In the genomic region with DNA sequence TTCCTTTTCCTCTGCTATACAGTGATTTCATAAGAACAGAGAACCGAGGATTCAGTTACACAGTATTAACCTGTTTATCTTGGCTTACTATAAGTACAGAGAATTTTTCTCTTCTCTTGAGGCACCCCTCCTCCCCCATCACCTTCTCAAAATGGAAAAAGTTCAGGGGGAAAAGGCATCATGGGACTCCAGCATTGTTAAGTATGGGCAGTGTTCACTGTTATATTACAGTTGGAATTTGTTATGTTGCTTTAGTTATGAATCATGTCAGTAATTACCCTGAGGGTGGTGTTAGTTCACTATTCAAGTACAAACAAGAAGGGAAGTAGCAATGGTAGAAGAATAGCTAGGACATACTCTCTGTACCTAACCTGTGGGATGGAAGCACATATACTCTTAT, we compare ENCODE assay signal across 8 cellular contexts. TPM values are rescaled to one million over a fixed set of nuclear protein-coding genes. Genes with fewer than 3 reads are reported as not detected.
DNase-seq lines count a peak whose midpoint lies in the region; ATAC-seq and TF ChIP-seq lines count a peak whose summit lies in the region.

No MANE protein-coding gene starts in this region.

- H3K27me3 ChIP-seq in suprapubic skin: no peaks in the 10 kb centered on the region

- H3K36me3 ChIP-seq in suprapubic skin: no peaks in the 10 kb centered on the region

- TF ChIP-seq POLR2A in suprapubic skin (IDR thresholded peaks at IDR 0.05): no peak

- peak overlapping the region; percentile 24 for H3K4me3 Mint-ChIP-seq in activated T-helper 1 cell treated with anti-CD3 and anti-CD28 coated beads, Interleukin-12 subunit alpha, Interleukin-12 subunit beta, Interleukin-2, Interleukin-4 antibody, amounts not matched to agents 30 ng/mL and 10 ng/mL and 1 ng/mL, durations not matched to agents 14 hours and 24 hours and 36 hours
- H3K4me3 Mint-ChIP-seq in immature natural killer cell: peak overlapping the region; percentile 27 to 81 (median 35)

- peaks cover 61% of the 10 kb centered on the region for H3K4me1 Mint-ChIP-seq in activated T-helper 1 cell treated with anti-CD3 and anti-CD28 coated beads, Interleukin-12 subunit alpha, Interleukin-12 subunit beta, Interleukin-2, Interleukin-4 antibody, amounts not matched to agents 30 ng/mL and 10 ng/mL and 1 ng/mL, durations not matched to agents 14 hours and 24 hours and 36 hours (ENCODE audit: low read depth)
- H3K4me1 Mint-ChIP-seq in immature natural killer cell: peaks cover 44 to 65% of the 10 kb centered on the region in 2 donors

- TF ChIP-seq CTCF in suprapubic skin (IDR thresholded peaks at IDR 0.05): no peak

- 16% methylated on average over 1 of the region's 1 CpG for whole genome bisulfite sequencing in suprapubic skin

- intact Hi-C loops in activated T-helper 1 cell treated with anti-CD3 and anti-CD28 coated beads, Interleukin-12 subunit alpha, Interleukin-12 subunit beta, Interleukin-2, Interleukin-4 antibody, amounts not matched to agents 30 ng/mL and 10 ng/mL and 1 ng/mL, durations not matched to agents 14 hours and 24 hours and 36 hours (cut with micrococcal nuclease): loop anchor here (2.0 to 5.0 kb wide), 7 partner anchors 14 to 576 kb away; a partner anchor contains a TSS

- H3K27me3 Mint-ChIP-seq in activated T-helper 1 cell treated with anti-CD3 and anti-CD28 coated beads, Interleukin-12 subunit alpha, Interleukin-12 subunit beta, Interleukin-2, Interleukin-4 antibody, amounts not matched to agents 30 ng/mL and 10 ng/mL and 1 ng/mL, durations not matched to agents 14 hours and 24 hours and 36 hours (ENCODE audit: insufficient read depth): no peaks in the 10 kb centered on the region
- H3K27me3 Mint-ChIP-seq in immature natural killer cell (ENCODE audit: low read depth in 3 of 3): peaks cover 0 to 4% (median 0%) of the 10 kb centered on the region in 3 donors

- peak; percentile 49 for ATAC-seq in HG02885 (IDR thresholded peaks at IDR 0.05; ENCODE audit: poor library complexity, unreplicated experiment)

- peaks cover 12% of the 10 kb centered on the region for H3K9me3 Mint-ChIP-seq in activated T-helper 1 cell treated with anti-CD3 and anti-CD28 coated beads, Interleukin-12 subunit alpha, Interleukin-12 subunit beta, Interleukin-2, Interleukin-4 antibody, amounts not matched to agents 30 ng/mL and 10 ng/mL and 1 ng/mL, durations not matched to agents 14 hours and 24 hours and 36 hours
- H3K9me3 Mint-ChIP-seq in immature natural killer cell: no peaks in the 10 kb centered on the region

- no peaks in the 10 kb centered on the region for H3K9me3 ChIP-seq in suprapubic skin

- TF ChIP-seq EP300 in suprapubic skin (IDR thresholded peaks at IDR 0.05): no peak

- DNase-seq in EL (peak; percentile 85), immature natural killer cell (no peak), suprapubic skin (ENCODE audit: low spot score in 2 of 2) (no peak), activated gamma-delta T cell treated with Interleukin-2 at 50 U/mL for 16 hours (no peak), cerebellar nuclear complex (lab: John Stamatoyannopoulos, UW) (no peak)
- DNase-seq in activated T-helper 1 cell treated with anti-CD3 and anti-CD28 coated beads, Interleukin-12 subunit alpha, Interleukin-12 subunit beta, Interleukin-2, Interleukin-4 antibody, amounts not matched to agents 30 ng/mL and 10 ng/mL and 1 ng/mL, durations not matched to agents 14 hours and 24 hours and 36 hours (ENCODE audit: low spot score): no peak
- no peak for DNase-seq in stimulated activated CD4-positive, alpha-beta T cell treated with anti-CD3 and anti-CD28 coated beads, Interleukin-1b, Interleukin-23, amount 100 ng/mL, for 48 hours

- H3K4me1 ChIP-seq in suprapubic skin: peaks cover 68% of the 10 kb centered on the region

- peak overlapping the region; percentile 50 for H3K27ac ChIP-seq in suprapubic skin

- peak overlapping the region; percentile 37 for H3K27ac Mint-ChIP-seq in activated T-helper 1 cell treated with anti-CD3 and anti-CD28 coated beads, Interleukin-12 subunit alpha, Interleukin-12 subunit beta, Interleukin-2, Interleukin-4 antibody, amounts not matched to agents 30 ng/mL and 10 ng/mL and 1 ng/mL, durations not matched to agents 14 hours and 24 hours and 36 hours
- H3K27ac Mint-ChIP-seq in immature natural killer cell: peak overlapping the region; percentile 35 to 84 (median 54)

- no peak overlapping the region for H3K4me3 ChIP-seq in suprapubic skin

- H3K36me3 Mint-ChIP-seq in activated T-helper 1 cell treated with anti-CD3 and anti-CD28 coated beads, Interleukin-12 subunit alpha, Interleukin-12 subunit beta, Interleukin-2, Interleukin-4 antibody, amounts not matched to agents 30 ng/mL and 10 ng/mL and 1 ng/mL, durations not matched to agents 14 hours and 24 hours and 36 hours (ENCODE audit: low read depth): peaks cover 17% of the 10 kb centered on the region
- peaks cover 0 to 13% (median 10%) of the 10 kb centered on the region in 3 donors for H3K36me3 Mint-ChIP-seq in immature natural killer cell

RNA-seq across cellular contexts. Expression of a gene that starts 12.1 kb away (rescaled TPM):
- total RNA-seq in activated T-helper 1 cell treated with anti-CD3 and anti-CD28 coated beads, Interleukin-12 subunit alpha, Interleukin-12 subunit beta, Interleukin-2, Interleukin-4 antibody, amounts not matched to agents 30 ng/mL and 10 ng/mL and 1 ng/mL, durations not matched to agents 14 hours and 24 hours and 36 hours: 4.9 and 5.4 TPM in 2 replicates
- 10 to 100 TPM in 2 of 3 donors, 1 to 10 TPM in 1; 9.4 to 19.3 (median 14.6) TPM for polyA plus RNA-seq in immature natural killer cell
- total RNA-seq in suprapubic skin: 10 to 100 TPM; 13.3 to 41.4 (median 22.8) TPM
